In genomic region chr11:62477927-62478326, GRCh38 we compare ENCODE assay signal across 2 cellular contexts.
A peak's percentile ranks its signal among the peaks of the same experiment; 100 is the strongest.
TF ChIP-seq lines count a peak whose summit lies in the region.

No MANE protein-coding gene starts in this region.

TF ChIP-seq in GM23338, 12 proteins besides CTCF, POLR2A, EP300 and RAD21:
- no peak for TF ChIP-seq NANOG (IDR thresholded peaks at IDR 0.05; ENCODE audit: borderline replicate concordance)
- TF ChIP-seq CREB1 (CRISPR knock-in tag; IDR thresholded peaks at IDR 0.05; ENCODE audit: low read depth) = no peak
- no peak for TF ChIP-seq POLR2AphosphoS5 (IDR thresholded peaks at IDR 0.05; ENCODE audit: low read depth)
- TF ChIP-seq, protein P1, sequence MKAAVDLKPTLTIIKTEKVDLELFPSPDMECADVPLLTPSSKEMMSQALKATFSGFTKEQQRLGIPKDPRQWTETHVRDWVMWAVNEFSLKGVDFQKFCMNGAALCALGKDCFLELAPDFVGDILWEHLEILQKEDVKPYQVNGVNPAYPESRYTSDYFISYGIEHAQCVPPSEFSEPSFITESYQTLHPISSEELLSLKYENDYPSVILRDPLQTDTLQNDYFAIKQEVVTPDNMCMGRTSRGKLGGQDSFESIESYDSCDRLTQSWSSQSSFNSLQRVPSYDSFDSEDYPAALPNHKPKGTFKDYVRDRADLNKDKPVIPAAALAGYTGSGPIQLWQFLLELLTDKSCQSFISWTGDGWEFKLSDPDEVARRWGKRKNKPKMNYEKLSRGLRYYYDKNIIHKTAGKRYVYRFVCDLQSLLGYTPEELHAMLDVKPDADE (IDR thresholded peaks at IDR 0.05) = no peak
- no peak for TF ChIP-seq ZNF331 (CRISPR knock-in tag; IDR thresholded peaks at IDR 0.05; ENCODE audit: low read depth)
- no peak for TF ChIP-seq JUNB (IDR thresholded peaks at IDR 0.05; ENCODE audit: unreplicated experiment)
- no peak for TF ChIP-seq EZH2 (IDR thresholded peaks at IDR 0.05; ENCODE audit: low read depth, unreplicated experiment)
- no peak for TF ChIP-seq ZNF114 (CRISPR knock-in tag; IDR thresholded peaks at IDR 0.05)
- TF ChIP-seq EZH2phosphoT487 (IDR thresholded peaks at IDR 0.05; ENCODE audit: unreplicated experiment) = no peak
TF ChIP-seq in GM23338: peak in this region for 0.

TF ChIP-seq in HepG2, 621 proteins besides CTCF, POLR2A, EP300 and RAD21:
- no peak for TF ChIP-seq ZKSCAN8 (CRISPR knock-in tag; IDR thresholded peaks at IDR 0.05; ENCODE audit: borderline replicate concordance)
- peak; percentile 11; the same call in 1 of the 2 replicates for TF ChIP-seq ZNF687 (CRISPR knock-in tag; IDR thresholded peaks at IDR 0.05)
